ENCODE assay signal across 20 cellular contexts in genomic region chr5:132762246-132763000, GRCh38. TPM values are rescaled to one million over a fixed set of nuclear protein-coding genes. Genes with fewer than 3 reads are reported as not detected.
DNase-seq lines count a peak whose midpoint lies in the region; ATAC-seq lines count a peak whose summit lies in the region.
"Had no signal": no experiment of that assay in that cellular context is flagged by ENCODE, and none has a peak within 500 bp of the region (broad histone marks: within the 10 kb centered on the region; RNA-seq: fewer than 3 reads in every experiment).

No MANE protein-coding gene starts in this region.

- no peaks in the 10 kb centered on the region for H3K36me3 ChIP-seq in Karpas-422 (ENCODE audit: insufficient read depth, low read length)
- no peaks in the 10 kb centered on the region for H3K36me3 ChIP-seq in effector memory CD4-positive, alpha-beta T cell (ENCODE audit: control insufficient read depth, insufficient read depth, low read length)

- no peak for ATAC-seq in activated T-cell treated with anti-CD3 and anti-CD28 coated beads, Interleukin-2, amount 50 U/mL, for 4 hours
- ATAC-seq in activated T-helper 17 cell treated with anti-CD3 and anti-CD28 coated beads, Interleukin-2, amount 50 U/mL, for 72 hours (replicated peaks), result no peak
- ATAC-seq: CD8-positive, alpha-beta T cell; GM23338; PC-3 had no signal

- DNase-seq in activated T-cell treated with anti-CD3 and anti-CD28 coated beads, Interleukin-2, amount 50 U/mL, for 24 hours, result peak; percentile 22
- no peak for DNase-seq in activated T-cell treated with anti-CD3 and anti-CD28 coated beads, Interleukin-2, amount 50 U/mL, for 4 hours
- DNase-seq in mesenteric fat pad (ENCODE audit: low spot score), result peak; percentile 82
- DNase-seq in ureter (ENCODE audit: low spot score), result peak; percentile 30
- no peak for DNase-seq in Karpas-422
- no peak for DNase-seq in effector memory CD4-positive, alpha-beta T cell
- no peak for DNase-seq in RPMI8226
- DNase-seq: CD8-positive, alpha-beta T cell; DMS79 treated with DMSO at 0.1 percent for 48 hours; MG63; NCI-H1092; NCI-H146; NCI-H2081; NCI-H510A; NCI-H82; PC-3 had no signal

- peaks cover 23% of the 10 kb centered on the region for H3K36me3 Mint-ChIP-seq in activated T-cell treated with anti-CD3 and anti-CD28 coated beads, Interleukin-2, amount 50 U/mL, for 24 hours (ENCODE audit: low read depth)
- no peaks in the 10 kb centered on the region for H3K36me3 Mint-ChIP-seq in activated T-cell treated with anti-CD3 and anti-CD28 coated beads, Interleukin-2, amount 50 U/mL, for 4 hours (ENCODE audit: insufficient read depth)
- H3K36me3 Mint-ChIP-seq in activated T-helper 17 cell treated with anti-CD3 and anti-CD28 coated beads, Interleukin-2, amount 50 U/mL, for 72 hours (ENCODE audit: low read depth), result peaks cover 20% of the 10 kb centered on the region

- no peaks in the 10 kb centered on the region for H4K20me1 ChIP-seq in Karpas-422 (ENCODE audit: insufficient read depth, low read depth, low read length)

- H3K4me3 ChIP-seq in Karpas-422 (ENCODE audit: low read length), result no peak overlapping the region
- H3K4me3 ChIP-seq in effector memory CD4-positive, alpha-beta T cell (ENCODE audit: insufficient read depth, low read depth, low read length, poor library complexity, severe bottlenecking), result no peak overlapping the region
- H3K4me3 ChIP-seq: BLaER1, GM23338, MG63 had no signal

- no peaks in the 10 kb centered on the region for H3K4me1 ChIP-seq in Karpas-422 (ENCODE audit: low read length)
- no peaks in the 10 kb centered on the region for H3K4me1 ChIP-seq in effector memory CD4-positive, alpha-beta T cell (ENCODE audit: control insufficient read depth, insufficient read depth, low read length, poor library complexity, severe bottlenecking)

- no peaks in the 10 kb centered on the region for H3K27me3 Mint-ChIP-seq in activated T-cell treated with anti-CD3 and anti-CD28 coated beads, Interleukin-2, amount 50 U/mL, for 24 hours
- H3K27me3 Mint-ChIP-seq in activated T-cell treated with anti-CD3 and anti-CD28 coated beads, Interleukin-2, amount 50 U/mL, for 4 hours (ENCODE audit: low read depth), result no peaks in the 10 kb centered on the region
- H3K27me3 Mint-ChIP-seq in activated T-helper 17 cell treated with anti-CD3 and anti-CD28 coated beads, Interleukin-2, amount 50 U/mL, for 72 hours, result no peaks in the 10 kb centered on the region

- no peaks in the 10 kb centered on the region for H3K4me1 Mint-ChIP-seq in activated T-cell treated with anti-CD3 and anti-CD28 coated beads, Interleukin-2, amount 50 U/mL, for 24 hours (ENCODE audit: low read depth)
- H3K4me1 Mint-ChIP-seq in activated T-cell treated with anti-CD3 and anti-CD28 coated beads, Interleukin-2, amount 50 U/mL, for 4 hours (ENCODE audit: low read depth), result no peaks in the 10 kb centered on the region
- peaks cover 6% of the 10 kb centered on the region for H3K4me1 Mint-ChIP-seq in activated T-helper 17 cell treated with anti-CD3 and anti-CD28 coated beads, Interleukin-2, amount 50 U/mL, for 72 hours
- H3K4me1 Mint-ChIP-seq: GM23338 had no signal

- H3K9me2 ChIP-seq in Karpas-422 (replicated peaks; ENCODE audit: insufficient read depth, low read length), result no peaks in the 10 kb centered on the region

- H3K27ac ChIP-seq in Karpas-422 (ENCODE audit: low read length), result no peak overlapping the region
- H3K27ac ChIP-seq in effector memory CD4-positive, alpha-beta T cell (ENCODE audit: insufficient read depth, low read length, poor library complexity, severe bottlenecking), result no peak overlapping the region
- H3K27ac ChIP-seq: BLaER1, KMS-11 had no signal

- H3K4me3 Mint-ChIP-seq in activated T-cell treated with anti-CD3 and anti-CD28 coated beads, Interleukin-2, amount 50 U/mL, for 24 hours, result no peak overlapping the region
- no peak overlapping the region for H3K4me3 Mint-ChIP-seq in activated T-cell treated with anti-CD3 and anti-CD28 coated beads, Interleukin-2, amount 50 U/mL, for 4 hours
- no peak overlapping the region for H3K4me3 Mint-ChIP-seq in activated T-helper 17 cell treated with anti-CD3 and anti-CD28 coated beads, Interleukin-2, amount 50 U/mL, for 72 hours
- H3K4me3 Mint-ChIP-seq: CD8-positive, alpha-beta T cell; GM23338 had no signal

- H2AFZ ChIP-seq in Karpas-422 (ENCODE audit: low read length), result no peak overlapping the region
- H2AFZ ChIP-seq: GM23338 had no signal

- no peaks in the 10 kb centered on the region for H3K79me2 ChIP-seq in Karpas-422 (ENCODE audit: low read length)

- H3K27me3 ChIP-seq in Karpas-422 (ENCODE audit: low read length), result no peaks in the 10 kb centered on the region
- no peaks in the 10 kb centered on the region for H3K27me3 ChIP-seq in effector memory CD4-positive, alpha-beta T cell (replicated peaks; ENCODE audit: control insufficient read depth, insufficient read depth, low read length, poor library complexity, severe bottlenecking)
- H3K27me3 ChIP-seq: BLaER1, MG63 had no signal

- no peak overlapping the region for H3K27ac Mint-ChIP-seq in activated T-cell treated with anti-CD3 and anti-CD28 coated beads, Interleukin-2, amount 50 U/mL, for 24 hours
- H3K27ac Mint-ChIP-seq in activated T-helper 17 cell treated with anti-CD3 and anti-CD28 coated beads, Interleukin-2, amount 50 U/mL, for 72 hours, result peak overlapping the region; percentile 50

- H3K9ac ChIP-seq in Karpas-422 (ENCODE audit: low read length), result no peak overlapping the region
- H3K9ac ChIP-seq: BLaER1, KMS-11 had no signal

- no peak overlapping the region for H3K4me2 ChIP-seq in Karpas-422 (ENCODE audit: low read depth, low read length, poor library complexity, severe bottlenecking)
- H3K4me2 ChIP-seq: BLaER1, GM23338, KMS-11 had no signal

- no peaks in the 10 kb centered on the region for H3K9me3 Mint-ChIP-seq in activated T-cell treated with anti-CD3 and anti-CD28 coated beads, Interleukin-2, amount 50 U/mL, for 24 hours
- H3K9me3 Mint-ChIP-seq in activated T-cell treated with anti-CD3 and anti-CD28 coated beads, Interleukin-2, amount 50 U/mL, for 4 hours, result no peaks in the 10 kb centered on the region
- no peaks in the 10 kb centered on the region for H3K9me3 Mint-ChIP-seq in activated T-helper 17 cell treated with anti-CD3 and anti-CD28 coated beads, Interleukin-2, amount 50 U/mL, for 72 hours
- H3K9me3 Mint-ChIP-seq: CD8-positive, alpha-beta T cell; GM23338 had no signal

- no peaks in the 10 kb centered on the region for H3K9me3 ChIP-seq in Karpas-422 (ENCODE audit: low read length)
- H3K9me3 ChIP-seq in effector memory CD4-positive, alpha-beta T cell (ENCODE audit: control insufficient read depth, low read length), result no peaks in the 10 kb centered on the region
- H3K9me3 ChIP-seq: BLaER1, MG63 had no signal

RNA-seq across cellular contexts. Expression of gene SEPTIN8, which starts 14.6 kb away (rescaled TPM):
- total RNA-seq in activated T-cell treated with anti-CD3 and anti-CD28 coated beads, Interleukin-2, amount 50 U/mL, for 4 hours, result 10 to 100 TPM; 12.8 to 18.2 (median 13.7) TPM
- 10 to 100 TPM; 13.6 to 14.7 TPM for total RNA-seq in activated T-helper 17 cell treated with anti-CD3 and anti-CD28 coated beads, Interleukin-2, amount 50 U/mL, for 72 hours
- total RNA-seq in mesenteric fat pad (33.4 TPM), ureter (170 TPM)
- total RNA-seq in Karpas-422 (2014; rRNA removed; shearing (Covaris generic); ENCODE audit: low replicate concordance), result 4.1 and 7.0 TPM in 2 replicates

RNA-seq across cellular contexts. Expression of gene CCNI2, which starts 15.2 kb away (rescaled TPM):
- 1 to 10 TPM; 5.2 to 7.7 (median 7.4) TPM for total RNA-seq in activated T-cell treated with anti-CD3 and anti-CD28 coated beads, Interleukin-2, amount 50 U/mL, for 4 hours
- total RNA-seq in activated T-helper 17 cell treated with anti-CD3 and anti-CD28 coated beads, Interleukin-2, amount 50 U/mL, for 72 hours, result 1 to 10 TPM; 1.2 to 3.3 TPM
- not detected for total RNA-seq in mesenteric fat pad
- 5.8 TPM for total RNA-seq in ureter
- total RNA-seq in Karpas-422 (2014; rRNA removed; shearing (Covaris generic); ENCODE audit: low replicate concordance), result 0.15 TPM in 1 of 2 replicates, not detected in the other
- total RNA-seq: PC-3 had no signal

RNA-seq across cellular contexts. Expression of gene KIF3A, which starts 25.1 kb away (rescaled TPM):
- 10 to 100 TPM in 2 of 3 donors, 1 to 10 TPM in 1; 9.4 to 12.9 (median 10.3) TPM for total RNA-seq in activated T-cell treated with anti-CD3 and anti-CD28 coated beads, Interleukin-2, amount 50 U/mL, for 4 hours
- 10 to 100 TPM in 1 of 2 donors, 1 to 10 TPM in 1; 8.3 to 13.9 TPM for total RNA-seq in activated T-helper 17 cell treated with anti-CD3 and anti-CD28 coated beads, Interleukin-2, amount 50 U/mL, for 72 hours
- 5.2 TPM for total RNA-seq in mesenteric fat pad
- 19.9 TPM for total RNA-seq in ureter
- total RNA-seq in Karpas-422 (2014; rRNA removed; shearing (Covaris generic); ENCODE audit: low replicate concordance), result 17.6 and 23.1 TPM in 2 replicates

RNA-seq across cellular contexts. Expression of gene SOWAHA, which starts 50.7 kb away (rescaled TPM):
- total RNA-seq in activated T-cell treated with anti-CD3 and anti-CD28 coated beads, Interleukin-2, amount 50 U/mL, for 4 hours, result under 1 TPM in 1 of 3 donors, not detected in 2; 0.05 TPM
- not detected for total RNA-seq in activated T-helper 17 cell treated with anti-CD3 and anti-CD28 coated beads, Interleukin-2, amount 50 U/mL, for 72 hours
- total RNA-seq in mesenteric fat pad (not detected), ureter (6.8 TPM)
- not detected in 2 replicates for total RNA-seq in Karpas-422 (2014; rRNA removed; shearing (Covaris generic); ENCODE audit: low replicate concordance)
- total RNA-seq: CD8-positive, alpha-beta T cell had no signal

Comparison
In these comparisons a context has a peak if more than half of its experiments do, and no peak if none do; other contexts are left out.
1. DNase-seq: peak in activated T-cell treated with anti-CD3 and anti-CD28 coated beads, Interleukin-2, amount 50 U/mL, for 24 hours (single experiment), mesenteric fat pad (single experiment) and ureter (single experiment); none in activated T-cell treated with anti-CD3 and anti-CD28 coated beads, Interleukin-2, amount 50 U/mL, for 4 hours (single experiment), Karpas-422 (single experiment), effector memory CD4-positive, alpha-beta T cell (0 of 3) and RPMI8226 (single experiment).